Comparison of ENCODE assay signal across 22 cellular contexts in the genomic region with DNA sequence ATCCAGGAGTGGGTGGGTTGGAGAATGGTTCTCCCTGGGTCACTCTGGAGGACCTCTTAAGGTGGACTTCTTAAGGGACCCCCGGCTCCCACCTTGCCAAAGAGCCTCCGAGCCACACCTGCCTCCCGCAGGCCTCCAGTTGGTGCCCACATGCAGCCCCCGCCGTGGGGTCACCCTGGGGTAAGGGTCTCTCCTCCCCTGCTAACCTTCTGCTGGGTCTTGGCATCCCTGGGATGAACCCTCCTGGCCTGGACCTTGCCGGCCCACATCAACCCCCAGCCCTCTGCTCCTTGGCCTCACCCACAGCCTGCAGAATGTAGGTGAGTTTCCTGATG. TPM values are rescaled to one million over a fixed set of nuclear protein-coding genes. Genes with fewer than 3 reads are reported as not detected.
DNase-seq lines count a peak whose midpoint lies in the region; ATAC-seq and TF ChIP-seq lines count a peak whose summit lies in the region.
"Had no signal": no experiment of that assay in that cellular context is flagged by ENCODE, and none has a peak within 500 bp of the region (broad histone marks: within the 10 kb centered on the region; RNA-seq: fewer than 3 reads in every experiment).

No MANE protein-coding gene starts in this region.

- WGBS in neuronal stem cell (ENCODE audit: extremely low coverage in 2 of 2, insufficient read length in 2 of 2, insufficient replicate concordance in 1 of 2), 2 donors = no CpG with 5 or more reads among the region's 6 CpGs
- WGBS in spleen, 5 donors = 40 to 82% (median 80%) methylated on average over 1 to 6 of the region's 6 CpGs

- H3K23ac ChIP-seq in neuronal stem cell (ENCODE audit: low read depth, low read length, poor library complexity) = no peak overlapping the region

- no peaks in the 10 kb centered on the region for H3K79me1 ChIP-seq in neuronal stem cell (ENCODE audit: low read depth, low read length)

- DNase-seq in cardiac septum (ENCODE audit: low spot score) (peak; percentile 41), left ventricle myocardium inferior (no peak), RWPE1 (ENCODE audit: low spot score) (no peak), neuronal stem cell (ENCODE audit: low spot score) (no peak), spleen (no peak), foreskin fibroblast (no peak)
- DNase-seq: DMS 273 treated with DMSO at 0.1 percent for 48 hours, EL, GDM1, NCI-H1417 treated with DMSO at 0.1 percent for 48 hours, NCI-H1694 treated with DMSO at 0.1 percent for 48 hours, NCI-H2227 treated with DMSO at 0.1 percent for 48 hours, NCI-H526 treated with DMSO at 0.1 percent for 48 hours, PC-9 had no signal

- H3K27ac ChIP-seq in left ventricle myocardium inferior (replicated peaks) = no peak overlapping the region
- peak overlapping the region; percentile 27; the same call in 1 of the 2 replicates for H3K27ac ChIP-seq in RWPE1
- no peak overlapping the region for H3K27ac ChIP-seq in neuronal stem cell (replicated peaks; ENCODE audit: low read length)
- H3K27ac ChIP-seq in spleen = peak overlapping the region in 5 of 8 donors; percentile 4 to 46 (median 44)
- H3K27ac ChIP-seq: PC-9 had no signal

- TF ChIP-seq CTCF in left ventricle myocardium inferior (IDR thresholded peaks at IDR 0.05; ENCODE audit: borderline replicate concordance) (no peak), RWPE1 (conservative IDR thresholded peaks at IDR 0.05; ENCODE audit: low read depth) (no peak), spleen (IDR thresholded peaks at IDR 0.05 in 8 of 11, conservative IDR thresholded peaks at IDR 0.05 in 3 of 11) (no peak), foreskin fibroblast (IDR thresholded peaks at IDR 0.05; ENCODE audit: low read depth, low read length) (no peak)

- H3K4me1 ChIP-seq in left ventricle myocardium inferior (peaks cover 8% of the 10 kb centered on the region), neuronal stem cell (ENCODE audit: control insufficient read depth in 2 of 2, insufficient read depth in 1 of 2, low read depth in 1 of 2, low read length in 2 of 2) (peaks cover 0 to 12% of the 10 kb centered on the region in 2 donors), spleen (peaks cover 0 to 67% (median 41%) of the 10 kb centered on the region in 6 donors)

- H3K9ac ChIP-seq in neuronal stem cell (ENCODE audit: low read depth, low read length, poor library complexity) = no peak overlapping the region

- ATAC-seq in GM19463 (IDR thresholded peaks at IDR 0.05; ENCODE audit: unreplicated experiment) = no peak
- ATAC-seq: GM12878 had no signal

- no peaks in the 10 kb centered on the region for H3K36me3 ChIP-seq in left ventricle myocardium inferior
- no peaks in the 10 kb centered on the region for H3K36me3 ChIP-seq in neuronal stem cell (replicated peaks in 1 of 2; ENCODE audit: control insufficient read depth in 2 of 2, insufficient read depth in 2 of 2, low read length in 2 of 2)
- H3K36me3 ChIP-seq in spleen = no peaks in the 10 kb centered on the region

- POLR2A ChIA-PET in RWPE1 (lab: Yijun Ruan, JAX; ENCODE audit: low non-redundant PET) = no interaction called here

- no peak overlapping the region for H3K4me3 ChIP-seq in left ventricle myocardium inferior
- no peak overlapping the region for H3K4me3 ChIP-seq in neuronal stem cell (ENCODE audit: low read length in 2 of 2)
- no peak overlapping the region for H3K4me3 ChIP-seq in spleen
- no peak overlapping the region for H3K4me3 ChIP-seq in foreskin fibroblast (ENCODE audit: low read depth in 1 of 2, low read length in 2 of 2)
- H3K4me3 ChIP-seq: GM12878, PC-9 had no signal

- H2BK120ac ChIP-seq in neuronal stem cell (ENCODE audit: low read depth, low read length) = peak overlapping the region; percentile 61

- TF ChIP-seq POLR2A in spleen (IDR thresholded peaks at IDR 0.05) = no peak

- peaks cover 7% of the 10 kb centered on the region for H3K9me3 ChIP-seq in left ventricle myocardium inferior (replicated peaks)
- H3K9me3 ChIP-seq in neuronal stem cell (replicated peaks in 1 of 2; ENCODE audit: control insufficient read depth in 2 of 2, insufficient read depth in 1 of 2, low read depth in 1 of 2, low read length in 2 of 2) = no peaks in the 10 kb centered on the region
- H3K9me3 ChIP-seq in spleen = no peaks in the 10 kb centered on the region

- CTCF ChIA-PET in RWPE1 (lab: Yijun Ruan, JAX) = no interaction called here

- no peak overlapping the region for H3K4ac ChIP-seq in neuronal stem cell (ENCODE audit: low read length)

- H3K27me3 ChIP-seq in left ventricle myocardium inferior (ENCODE audit: low read depth) (peaks cover 77% of the 10 kb centered on the region), neuronal stem cell (ENCODE audit: control insufficient read depth in 3 of 3, insufficient read depth in 3 of 3, low read depth in 1 of 3, low read length in 3 of 3) (peaks cover 0 to 13% (median 0%) of the 10 kb centered on the region in 3 experiments), spleen (replicated peaks in 1 of 7) (peaks cover 0 to 59% (median 0%) of the 10 kb centered on the region in 7 donors)

- H3K18ac ChIP-seq in neuronal stem cell (ENCODE audit: low read length) = peak overlapping the region; percentile 57

- H3K14ac ChIP-seq in neuronal stem cell (ENCODE audit: low read length) = no peak overlapping the region

- H4K91ac ChIP-seq in neuronal stem cell (ENCODE audit: low read depth, low read length, poor library complexity) = no peak overlapping the region

- H4K8ac ChIP-seq in neuronal stem cell (ENCODE audit: low read depth, low read length) = no peak overlapping the region

- intact Hi-C loops in cardiac septum (cut with DNase I) = no loop called here
- intact Hi-C loops in left ventricle myocardium inferior (cut with micrococcal nuclease) = no loop called here
- intact Hi-C loops in spleen (cut with DNase I; ENCODE audit: low total_unique reads) = no loop called here

- no peak overlapping the region for H2BK15ac ChIP-seq in neuronal stem cell (ENCODE audit: low read length)

- H2BK12ac ChIP-seq in neuronal stem cell (ENCODE audit: low read length) = no peak overlapping the region

- H2BK5ac ChIP-seq in neuronal stem cell (ENCODE audit: low read length) = no peak overlapping the region

- no peak overlapping the region for H2AK5ac ChIP-seq in neuronal stem cell (ENCODE audit: low read depth, low read length)

- H3K4me2 ChIP-seq in neuronal stem cell (ENCODE audit: insufficient read depth, low read length, poor library complexity, severe bottlenecking) = no peak overlapping the region
- H3K4me2 ChIP-seq: PC-9 had no signal

- H2AFZ ChIP-seq in neuronal stem cell (ENCODE audit: low read length) = no peak overlapping the region
- H2AFZ ChIP-seq: PC-9 had no signal

RNA-seq across cellular contexts. Expression of gene MUC6, which starts 12.5 kb away (rescaled TPM):
- not detected for total RNA-seq in cardiac septum
- not detected for total RNA-seq in left ventricle myocardium inferior
- polyA plus RNA-seq in neuronal stem cell (2013, experiment 1 of 2) = not detected
- polyA plus RNA-seq in neuronal stem cell (2013, experiment 2 of 2) = not detected
- under 1 TPM in 4 of 7 donors, not detected in 3; 0.09 to 0.76 (median 0.34) TPM for total RNA-seq in spleen
- polyA plus RNA-seq in spleen = under 1 TPM; 0.02 to 0.22 (median 0.11) TPM
- total RNA-seq: A673; CD8-positive, alpha-beta memory T cell; H4; NCI-H460 had no signal
- polyA plus RNA-seq: CD14-positive monocyte; CD8-positive, alpha-beta memory T cell had no signal

RNA-seq across cellular contexts. Expression of gene MUC2, which starts 25.6 kb away (rescaled TPM):
- total RNA-seq in cardiac septum = 0.03 TPM
- total RNA-seq in left ventricle myocardium inferior = 0.03 TPM
- polyA plus RNA-seq in neuronal stem cell (2013, experiment 1 of 2) = not detected
- polyA plus RNA-seq in neuronal stem cell (2013, experiment 2 of 2) = under 0.01 TPM
- under 1 TPM in 2 of 7 donors, not detected in 5; 0.03 to 0.06 TPM for total RNA-seq in spleen
- polyA plus RNA-seq in spleen = under 1 TPM in 1 of 3 donors, not detected in 2; 0.03 TPM
- total RNA-seq: A673; CD8-positive, alpha-beta memory T cell; H4; NCI-H460; RPMI7951 had no signal
- polyA plus RNA-seq: CD14-positive monocyte; CD8-positive, alpha-beta memory T cell; GM12878 had no signal

Comparison
In these comparisons a context has a peak if more than half of its experiments do, and no peak if none do; other contexts are left out.
1. H3K27ac ChIP-seq: peak in RWPE1 (single experiment) and spleen (5 of 8); none in left ventricle myocardium inferior (single experiment) and neuronal stem cell (single experiment).